In the genomic region with DNA sequence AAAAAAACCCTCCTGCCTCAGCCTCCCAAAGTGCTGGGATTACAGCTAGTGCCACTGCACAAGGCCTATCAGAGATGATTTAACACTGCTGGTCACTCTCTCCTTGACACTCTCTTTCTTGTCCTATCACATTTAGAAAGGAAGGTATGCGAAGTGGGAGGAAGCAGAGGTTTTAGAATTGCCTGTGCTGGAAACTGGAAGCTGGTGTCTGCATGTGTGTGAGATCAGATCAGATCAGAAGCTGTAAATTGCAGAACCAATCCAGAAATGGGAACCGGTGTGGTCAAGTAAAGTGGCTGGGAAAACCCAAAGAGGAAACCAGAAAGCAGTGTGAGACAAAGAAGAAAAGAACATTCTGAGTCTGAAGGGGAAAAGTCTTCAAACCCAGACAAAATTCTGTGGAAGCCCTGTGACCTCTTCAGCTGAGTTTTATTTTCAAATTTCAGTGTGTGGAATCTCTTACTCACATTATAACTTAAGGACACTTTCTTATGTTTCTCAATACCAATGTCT, we compare ENCODE assay signal across 8 cellular contexts. TPM values are rescaled to one million over a fixed set of nuclear protein-coding genes. Genes with fewer than 3 reads are reported as not detected.
A peak's percentile ranks its signal among the peaks of the same experiment; 100 is the strongest.
DNase-seq lines count a peak whose midpoint lies in the region; ATAC-seq, FAIRE-seq and TF ChIP-seq lines count a peak whose summit lies in the region.

No MANE protein-coding gene starts in this region.

- H3K9ac ChIP-seq in GM12878 (ENCODE audit: control insufficient read depth, insufficient read depth, low read length), result no peak overlapping the region

- peak overlapping the region; percentile 1; the same call in 1 of the 2 replicates for H3K27ac ChIP-seq in GM12878 (ENCODE audit: control insufficient read depth, insufficient read depth)

- no peaks in the 10 kb centered on the region for H3K27me3 ChIP-seq in GM12878 (replicated peaks in 1 of 2; ENCODE audit: control insufficient read depth in 2 of 2, insufficient read depth in 2 of 2, low read length in 1 of 2)

- no peaks in the 10 kb centered on the region; the same call in 2 of the 3 replicates for H3K9me3 ChIP-seq in GM12878 (replicated peaks; ENCODE audit: control insufficient read depth, insufficient read depth, low read length)

- H3K79me2 ChIP-seq in GM12878 (ENCODE audit: control insufficient read depth, insufficient read depth, low read length), result no peaks in the 10 kb centered on the region

- ATAC-seq in GM21367 (IDR thresholded peaks at IDR 0.05; ENCODE audit: unreplicated experiment) (peak; percentile 82), HG03520 (IDR thresholded peaks at IDR 0.05; ENCODE audit: unreplicated experiment) (peak; percentile 64), GM12878 (peak; percentile 90)

- TF ChIP-seq RAD21 in GM12878 (IDR thresholded peaks at IDR 0.05; ENCODE audit: insufficient read depth, low read depth, low read length), result no peak

- intact Hi-C loops in GM12878 (cut with micrococcal nuclease; ENCODE audit: unreplicated experiment), result no loop called here

- peaks cover 13% of the 10 kb centered on the region for H3K4me1 ChIP-seq in GM12878 (ENCODE audit: control insufficient read depth, insufficient read depth, low read length)

- peak; percentile 17 to 52; a peak in 2 of 4 replicates for TF ChIP-seq EP300 in GM12878 (IDR thresholded peaks at IDR 0.05; ENCODE audit: borderline replicate concordance in 1 of 2, control insufficient read depth in 1 of 2, low read depth in 2 of 2, low read length in 2 of 2)

- RAD21 ChIA-PET in GM12878 (lab: Charles Lee; ENCODE audit: unreplicated experiment), result interaction anchor here (0.8 to 1.5 kb wide), 4 partner anchors 14 to 195 kb away, joined by 3 to 4 read pairs (median 4); no protein-coding TSS in a partner anchor

- CTCF ChIA-PET in GM12878 (lab: Yijun Ruan, JAX), result interaction anchor here (1.3 kb wide), 1 partner anchor 22 kb away, joined by 3 read pairs; no protein-coding TSS in a partner anchor

- peak overlapping the region; percentile 64 for H2AFZ ChIP-seq in GM12878 (ENCODE audit: control insufficient read depth, low read depth, low read length)

- TF ChIP-seq CTCF in GM13976 (IDR thresholded peaks at IDR 0.05; ENCODE audit: borderline replicate concordance, control extremely low read depth, extremely low read depth, insufficient read depth, missing control alignments), result no peak
- TF ChIP-seq CTCF in GM12878 (IDR thresholded peaks at IDR 0.05 in 2 of 3, conservative IDR thresholded peaks at IDR 0.05 in 1 of 3; ENCODE audit: control insufficient read depth in 2 of 3, extremely low read depth in 1 of 3, insufficient read depth in 1 of 3, low read depth in 3 of 3, low read length in 3 of 3), result no peak

- no TSS peak for BruUV-seq in GM12878 (replicated peaks; lab: Mats Ljungman, UMichigan)

- no peaks in the 10 kb centered on the region for H4K20me1 ChIP-seq in GM12878 (ENCODE audit: control insufficient read depth, insufficient read depth)

- DNase-seq in GM13976 (ENCODE audit: low spot score) (peak; percentile 61), GM12878 (ENCODE audit: low read depth, low spot score) (peak; percentile 79), NCI-H187 (lab: John Stamatoyannopoulos, UW) (no peak), HuH-7 (ENCODE audit: low spot score) (no peak), NCI-H82 treated with DMSO at 0.1 percent for 48 hours (lab: John Stamatoyannopoulos, UW; ENCODE audit: unreplicated experiment) (no peak), NCI-H226 (no peak)

- 0 out of 2 replicates have a peak overlapping the region, but pooled peaks have one; percentile 25 for H3K4me3 ChIP-seq in GM12878

- H3K4me2 ChIP-seq in GM12878 (ENCODE audit: control insufficient read depth, insufficient read depth), result peak overlapping the region; percentile 61

- in situ Hi-C loops in GM13976 (cut with MboI; ENCODE audit: low sequenced_read_pairs, unreplicated experiment) (no loop called here), GM12878 (cut with MboI) (no loop called here)

- peak; percentile 27 for FAIRE-seq in GM12878 (lab: Jason Lieb, UNC)

- SMC1A ChIA-PET in GM12878 (lab: Charles Lee; ENCODE audit: uncharacterized antibody, unreplicated experiment), result interaction anchor here (0.7 to 1.3 kb wide), 4 partner anchors 14 to 255 kb away, joined by 3 to 4 read pairs (median 3); partner anchors contain the start of gene SGO1

- POLR2A ChIA-PET in GM12878 (lab: Charles Lee), result interaction anchor here (0.9 to 1.4 kb wide), 2 partner anchors 17 to 20 kb away, joined by 3 to 4 read pairs; no protein-coding TSS in a partner anchor

- WGBS in GM12878 (ENCODE audit: insufficient coverage, insufficient replicate concordance, low lambda C conversion rate, missing lambda C conversion rate), result 0% methylated on average over 2 of the region's 2 CpGs

- H3K36me3 ChIP-seq in GM12878 (ENCODE audit: control insufficient read depth in 2 of 2, insufficient read depth in 2 of 2, low read length in 1 of 2), result no peaks in the 10 kb centered on the region

- TF ChIP-seq POLR2A in GM12878 (IDR thresholded peaks at IDR 0.05; ENCODE audit: low read depth, low read length), result no peak

TF ChIP-seq in GM12878, 131 proteins besides CTCF, POLR2A, EP300 and RAD21 (continues in another document):
- peak; percentile 69 for TF ChIP-seq IRF4 (IDR thresholded peaks at IDR 0.05; ENCODE audit: low read depth, low read length)
- peak; percentile 81 to 84 for TF ChIP-seq IKZF2 (IDR thresholded peaks at IDR 0.05)
- TF ChIP-seq BCL11A (IDR thresholded peaks at IDR 0.05; ENCODE audit: low read depth, low read length), result peak; percentile 75; the same call in 1 of the 2 replicates
- no peak for TF ChIP-seq MYC (IDR thresholded peaks at IDR 0.05; ENCODE audit: insufficient read depth, insufficient read length, insufficient replicate concordance, low read length, severe bottlenecking)
- TF ChIP-seq HDAC6 (IDR thresholded peaks at IDR 0.05; ENCODE audit: unreplicated experiment), result no peak
- peak; percentile 89 for TF ChIP-seq NFIC (IDR thresholded peaks at IDR 0.05; ENCODE audit: low read depth, low read length)
- TF ChIP-seq PML (IDR thresholded peaks at IDR 0.05; ENCODE audit: low read length), result peak; percentile 49; the same call in 1 of the 2 replicates
- peak; percentile 66; the same call in 1 of the 2 replicates for TF ChIP-seq PAX5 (IDR thresholded peaks at IDR 0.05; ENCODE audit: borderline replicate concordance, low read depth, low read length)
- TF ChIP-seq FOXM1 (IDR thresholded peaks at IDR 0.05; ENCODE audit: low read depth, low read length), result peak; percentile 73
- TF ChIP-seq MLLT1 (IDR thresholded peaks at IDR 0.05), result peak; percentile 25; the same call in 1 of the 2 replicates
- peak; percentile 60; the same call in 1 of the 2 replicates for TF ChIP-seq CREM (IDR thresholded peaks at IDR 0.05; ENCODE audit: low read depth)
- peak; percentile 70 for TF ChIP-seq MTA2 (IDR thresholded peaks at IDR 0.05; ENCODE audit: low read depth)
- peak; percentile 71 for TF ChIP-seq JUNB (IDR thresholded peaks at IDR 0.05)

RNA-seq across cellular contexts. Expression of gene EFHB, which starts 2.8 kb away (rescaled TPM):
- not detected in 2 replicates for total RNA-seq in GM12878 (2013; cell fraction: nucleolus; rRNA removed)
- total RNA-seq in GM12878 (2014; rRNA removed), result 0.33 and 0.68 TPM in 2 replicates
- total RNA-seq in GM12878 (2014; rRNA removed; fragmentation: Illumina TruSeq; extraction: Trizol), result 0.18 and 0.41 TPM in 2 replicates
- 0.37 TPM in 1 of 2 replicates, not detected in the other for total RNA-seq in GM12878 (2021)
- polyA plus RNA-seq in GM12878 (2011; ENCODE audit: low read depth), result 0.09 TPM
- 0.87 and 0.91 TPM in 2 replicates for polyA plus RNA-seq in GM12878 (2011; rRNA removed)
- polyA plus RNA-seq in GM12878 (2011; cell fraction: cytosol; rRNA removed), result 0.18 and 0.43 TPM in 2 replicates
- 0.69 and 1.8 TPM in 2 replicates for polyA plus RNA-seq in GM12878 (2011; cell fraction: nucleus; rRNA removed)
- 0.29 TPM in 1 of 2 replicates, not detected in the other for polyA plus RNA-seq in GM12878 (2012)
- polyA plus RNA-seq in GM12878 (2014; fragmentation: Illumina TruSeq; extraction: Trizol), result 0.10 and 0.12 TPM in 2 replicates
- under 1 TPM; 0.31 to 0.53 TPM for polyA plus RNA-seq in GM12878 (2014; fragmentation: Nextera tagmentation; extraction: Ambion mirVana)
- 1.2 TPM in 1 of 2 replicates, not detected in the other for polyA plus RNA-seq in GM12878 (2014; rRNA removed)
- polyA plus RNA-seq in GM12878 (2016; fragmentation: Nextera tagmentation; extraction: Ambion mirVana), result under 1 TPM in 1 of 2 experiments, not detected in 1; 0.95 TPM
- 2.5 and 3.3 TPM in 2 replicates for polyA minus RNA-seq in GM12878 (2011; rRNA and poly(A)+ RNA removed)
- 1.1 TPM in 1 of 2 replicates, not detected in the other for polyA minus RNA-seq in GM12878 (2011; cell fraction: cytosol; rRNA and poly(A)+ RNA removed)
- 4.5 and 10.2 TPM in 2 replicates for polyA minus RNA-seq in GM12878 (2011; cell fraction: nucleus; rRNA and poly(A)+ RNA removed)

RNA-seq across cellular contexts. Expression of gene RAB5A, which starts 15.7 kb away (rescaled TPM):
- 57.2 and 63.4 TPM in 2 replicates for total RNA-seq in GM12878 (2013; cell fraction: nucleolus; rRNA removed)
- total RNA-seq in GM12878 (2014; rRNA removed) (29.5 and 30.5 TPM in 2 replicates), GM12878 (2014; rRNA removed; fragmentation: Illumina TruSeq; extraction: Trizol) (37.3 and 40.4 TPM in 2 replicates), GM12878 (2021) (28.8 and 30.5 TPM in 2 replicates)
- 13.8 TPM for polyA plus RNA-seq in GM12878 (2011; ENCODE audit: low read depth)
- polyA plus RNA-seq in GM12878 (2011; rRNA removed) (23.5 and 39.0 TPM in 2 replicates), GM12878 (2014; fragmentation: Illumina TruSeq; extraction: Trizol) (39.3 and 46.3 TPM in 2 replicates), GM12878 (2014; fragmentation: Nextera tagmentation; extraction: Ambion mirVana) (10 to 100 TPM; 15.8 to 16.2 TPM), GM12878 (2014; rRNA removed) (21.8 and 26.5 TPM in 2 replicates), GM12878 (2016; fragmentation: Nextera tagmentation; extraction: Ambion mirVana) (10 to 100 TPM; 41.9 to 44.3 TPM)
- polyA plus RNA-seq in GM12878 (2011; cell fraction: cytosol; rRNA removed), result 12.9 and 18.5 TPM in 2 replicates
- 10.8 and 11.8 TPM in 2 replicates for polyA plus RNA-seq in GM12878 (2011; cell fraction: nucleus; rRNA removed)
- 26.1 and 28.1 TPM in 2 replicates for polyA plus RNA-seq in GM12878 (2012)
- polyA minus RNA-seq in GM12878 (2011; rRNA and poly(A)+ RNA removed), result 15.5 and 20.8 TPM in 2 replicates
- 11.7 and 14.2 TPM in 2 replicates for polyA minus RNA-seq in GM12878 (2011; cell fraction: cytosol; rRNA and poly(A)+ RNA removed)
- polyA minus RNA-seq in GM12878 (2011; cell fraction: nucleus; rRNA and poly(A)+ RNA removed), result 21.9 and 45.7 TPM in 2 replicates

Comparison
In these comparisons a context has a peak if more than half of its experiments do, and no peak if none do; other contexts are left out.
1. DNase-seq: peak in GM13976 (single experiment) and GM12878 (single experiment); none in NCI-H187 (0 of 2), HuH-7 (single experiment), NCI-H82 treated with DMSO at 0.1 percent for 48 hours (single experiment) and NCI-H226 (single experiment).
2. Peak in every context shown above with its lines, with median percentiles within 50 percentile points of each other: ATAC-seq.